8 cellular contexts compared by ENCODE assay signal in the genomic region with DNA sequence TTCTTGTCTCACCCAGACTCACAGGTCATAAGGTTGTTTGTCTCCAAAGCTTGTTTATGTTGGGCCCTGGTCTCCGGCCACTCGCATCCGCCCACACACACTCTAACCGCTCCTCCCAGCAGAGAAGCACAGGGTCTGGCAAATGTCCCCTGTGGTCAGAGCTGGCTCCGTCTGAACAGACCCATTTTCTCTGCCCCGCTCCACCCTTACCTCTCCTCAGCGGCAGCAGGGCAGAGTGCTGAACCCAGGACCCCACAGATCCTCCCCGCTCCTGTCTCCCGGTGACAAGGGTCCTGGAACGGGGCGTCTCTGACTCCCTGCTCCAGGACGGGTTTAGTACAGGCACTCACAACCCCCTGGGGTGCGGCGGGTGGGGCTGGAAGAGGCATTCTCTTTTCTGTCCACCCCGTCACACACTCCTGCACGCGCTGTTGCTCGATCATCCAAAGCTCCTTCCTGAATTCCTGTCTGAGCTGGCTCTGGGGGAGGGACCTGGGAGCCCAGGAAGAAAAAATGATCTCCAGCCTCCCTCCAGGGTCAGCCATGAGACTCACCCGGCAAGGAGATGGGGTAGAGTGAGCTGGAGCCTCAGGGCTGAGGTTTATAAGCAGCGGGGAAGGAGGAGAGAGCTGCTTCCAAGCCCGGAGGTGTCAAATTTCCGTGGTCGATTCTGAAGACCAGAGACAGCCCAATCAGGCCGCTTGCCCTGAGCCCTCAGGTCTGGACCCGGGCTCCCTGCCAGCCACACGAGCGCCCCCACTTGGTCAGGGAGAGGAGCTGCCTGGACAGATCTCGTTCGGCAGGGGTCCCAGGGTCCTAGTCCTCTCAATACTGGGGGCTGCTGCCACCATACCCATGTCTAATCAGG. TPM values are rescaled to one million over a fixed set of nuclear protein-coding genes. Genes with fewer than 3 reads are reported as not detected.
DNase-seq lines count a peak whose midpoint lies in the region; ATAC-seq and TF ChIP-seq lines count a peak whose summit lies in the region.

TSS of gene S100A13 (minus strand) at position 577 of the 868 bp plus-strand sequence. CDS start 1,033 bp downstream, outside the sequence.

- H3K27me3 ChIP-seq in neural progenitor cell, result no peaks in the 10 kb centered on the region

- H3K9ac ChIP-seq in neural progenitor cell, result peak within 1 kb of the TSS; percentile 1

- no peaks in the 10 kb centered on the region for H3K9me3 ChIP-seq in neural progenitor cell (ENCODE audit: low read depth)

- DNase-seq in activated CD4-positive, alpha-beta T cell treated with anti-CD3 and anti-CD28 coated beads for 48 hours, result peak; percentile 25
- no peak for DNase-seq in activated CD4-positive, alpha-beta T cell treated with anti-CD3 and anti-CD28 coated beads, Interleukin-2, amount 50 U/mL, for 4 hours
- DNase-seq in NCI-H2029 (lab: John Stamatoyannopoulos, UW) (peak; percentile 89), activated B cell treated with CpG ODN at 0.5 μM for 24 hours (no peak), glomerular endothelial cell (ENCODE audit: extremely low read depth, low read depth, low spot score) (peak; percentile 67), neural progenitor cell (ENCODE audit: low spot score) (peak; percentile 97)
- DNase-seq in central memory CD4-positive, alpha-beta T cell, result no peak

- CTCF ChIA-PET in activated B cell treated with CpG ODN at 0.5 μM for 24 hours (lab: Charles Lee), result interaction anchor here (1.1 to 3.8 kb wide), 8 partner anchors 10 to 117 kb away, joined by 3 to 38 read pairs (median 4); partner anchors contain the start of gene S100A6

- H3K4me3 Mint-ChIP-seq in activated B cell treated with CpG ODN at 0.5 μM for 24 hours, result peak within 1 kb of the TSS; percentile 60
- H3K4me3 Mint-ChIP-seq in neural progenitor cell, result peak within 1 kb of the TSS; percentile 91

- no peaks in the 10 kb centered on the region for H3K36me3 ChIP-seq in neural progenitor cell

- H3K4me1 ChIP-seq in neural progenitor cell, result peaks cover 22% of the 10 kb centered on the region

- H3K27ac Mint-ChIP-seq in activated B cell treated with CpG ODN at 0.5 μM for 24 hours, result no peak within 1 kb of the TSS
- H3K27ac Mint-ChIP-seq in neural progenitor cell, result peak within 1 kb of the TSS; percentile 99

- ATAC-seq in activated B cell treated with CpG ODN at 0.5 μM for 24 hours (ENCODE audit: low read depth) (peak; percentile 56), HG03378 (IDR thresholded peaks at IDR 0.05; ENCODE audit: unreplicated experiment) (no peak)

- no peak within 1 kb of the TSS for H3K27ac ChIP-seq in neural progenitor cell

- H3K9me3 Mint-ChIP-seq in activated B cell treated with CpG ODN at 0.5 μM for 24 hours, result no peaks in the 10 kb centered on the region
- H3K9me3 Mint-ChIP-seq in neural progenitor cell, result no peaks in the 10 kb centered on the region

- peak within 1 kb of the TSS; percentile 50 for H3K4me3 ChIP-seq in neural progenitor cell

- H3K79me2 ChIP-seq in neural progenitor cell (ENCODE audit: low read depth), result peaks cover 8% of the 10 kb centered on the region

- POLR2A ChIA-PET in activated B cell treated with CpG ODN at 0.5 μM for 24 hours (lab: Charles Lee), result interaction anchor here (0.6 to 5.5 kb wide), 4 partner anchors 18 to 363 kb away, joined by 3 to 27 read pairs (median 6); partner anchors contain the start of gene RPS27

- H3K4me2 ChIP-seq in neural progenitor cell, result peak within 1 kb of the TSS; percentile 81

- TF ChIP-seq CTCF in activated B cell treated with CpG ODN at 0.5 μM for 24 hours (IDR thresholded peaks at IDR 0.05) (no peak), neural progenitor cell (IDR thresholded peaks at IDR 0.05) (peak; percentile 90)

- H3K27me3 Mint-ChIP-seq in activated B cell treated with CpG ODN at 0.5 μM for 24 hours (no peaks in the 10 kb centered on the region), neural progenitor cell (ENCODE audit: insufficient read depth, low read depth) (peaks cover 7% of the 10 kb centered on the region)

- H2AFZ ChIP-seq in neural progenitor cell (replicated peaks), result peak within 1 kb of the TSS; percentile 43

- H3K36me3 Mint-ChIP-seq in activated B cell treated with CpG ODN at 0.5 μM for 24 hours (ENCODE audit: low read depth) (no peaks in the 10 kb centered on the region), neural progenitor cell (peaks cover 17% of the 10 kb centered on the region)

- intact Hi-C loops in activated B cell treated with CpG ODN at 0.5 μM for 24 hours (cut with micrococcal nuclease), result loop anchor here (2.0 kb wide), 1 partner anchor 54 kb away; no protein-coding TSS in a partner anchor

- H3F3A ChIP-seq in neural progenitor cell (ENCODE audit: low read depth), result no peaks in the 10 kb centered on the region

- peaks cover 32% of the 10 kb centered on the region for H3K4me1 Mint-ChIP-seq in activated B cell treated with CpG ODN at 0.5 μM for 24 hours
- H3K4me1 Mint-ChIP-seq in neural progenitor cell, result peaks cover 44% of the 10 kb centered on the region

- no peaks in the 10 kb centered on the region for H4K20me1 ChIP-seq in neural progenitor cell (ENCODE audit: low read depth)

RNA-seq across cellular contexts. Expression of gene S100A13, which starts in this region (rescaled TPM):
- total RNA-seq in activated B cell treated with CpG ODN at 0.5 μM for 24 hours (16.2 and 17.6 TPM in 2 replicates), glomerular endothelial cell (104 and 206 TPM in 2 replicates), neural progenitor cell (ENCODE audit: low replicate concordance) (78.9 and 87.4 TPM in 2 replicates)

Comparison
In these comparisons a context has a peak if more than half of its experiments do, and no peak if none do; other contexts are left out.
1. DNase-seq: peak in activated CD4-positive, alpha-beta T cell treated with anti-CD3 and anti-CD28 coated beads for 48 hours (single experiment), NCI-H2029 (single experiment), glomerular endothelial cell (single experiment) and neural progenitor cell (single experiment); none in activated CD4-positive, alpha-beta T cell treated with anti-CD3 and anti-CD28 coated beads, Interleukin-2, amount 50 U/mL, for 4 hours (0 of 2), activated B cell treated with CpG ODN at 0.5 μM for 24 hours (single experiment) and central memory CD4-positive, alpha-beta T cell (single experiment).